Comparison of ENCODE assay signal across 8 cellular contexts in the genomic region with DNA sequence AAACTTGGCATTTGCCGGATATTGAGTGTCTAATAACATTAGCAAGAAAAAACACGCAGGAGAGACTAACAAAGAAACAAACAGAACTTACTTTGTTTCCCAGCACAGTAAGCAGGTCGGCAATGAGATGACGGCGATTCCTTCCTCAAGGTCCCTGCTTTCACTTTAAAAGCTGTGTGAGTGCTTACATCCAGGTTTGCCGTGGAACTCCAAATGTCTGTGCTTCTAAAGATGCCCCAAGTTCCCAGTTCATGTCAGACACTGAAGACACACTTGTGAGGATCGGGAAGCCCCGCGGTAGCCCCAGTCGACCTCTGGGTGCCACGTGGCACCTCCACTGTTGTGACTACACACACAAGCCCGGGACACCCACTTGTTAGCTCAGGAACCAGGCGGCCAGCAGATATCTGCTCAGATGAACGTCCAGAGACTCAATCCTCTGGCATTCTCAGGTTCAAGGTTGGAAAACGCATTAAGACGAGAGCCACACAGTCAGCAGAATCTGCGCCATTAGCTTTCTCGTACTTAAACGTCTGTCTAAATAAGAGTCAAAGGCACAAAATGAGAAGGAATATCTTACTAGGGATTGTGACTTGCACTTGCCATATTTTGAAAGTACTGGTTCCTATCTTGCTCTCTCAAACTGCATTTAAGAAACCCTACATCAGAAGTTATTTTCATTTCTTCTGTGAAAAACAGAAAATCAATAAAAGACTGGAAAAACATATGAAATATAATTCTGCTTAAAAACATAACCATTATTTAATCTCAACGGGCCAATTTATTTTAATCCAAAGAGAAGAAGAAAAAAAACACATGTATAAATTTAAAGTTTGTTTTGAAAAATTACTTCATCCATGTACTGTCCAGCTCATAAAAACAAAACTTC.
A peak's percentile ranks its signal among the peaks of the same experiment; 100 is the strongest.
DNase-seq lines count a peak whose midpoint lies in the region; ATAC-seq, FAIRE-seq and TF ChIP-seq lines count a peak whose summit lies in the region.

No MANE protein-coding gene starts in this region.

- H3K4me2 ChIP-seq in GM12878 (ENCODE audit: control insufficient read depth, insufficient read depth) (no peak overlapping the region; the same call in 1 of the 2 replicates), HepG2 (ENCODE audit: low read depth, low read length) (peak overlapping the region; percentile 82)

- H3K4me1 ChIP-seq in GM12878 (ENCODE audit: control insufficient read depth, insufficient read depth, low read length) (peaks cover 30% of the 10 kb centered on the region), HepG2 (ENCODE audit: insufficient read depth, low read length) (peaks cover 81% of the 10 kb centered on the region), thymus (ENCODE audit: control insufficient read depth, insufficient read depth, low read length) (peaks cover 2% of the 10 kb centered on the region)

- H3K27ac ChIP-seq in GM12878 (ENCODE audit: control insufficient read depth, insufficient read depth) (no peak overlapping the region; the same call in 1 of the 2 replicates), HepG2 (ENCODE audit: extremely low read length, insufficient read depth, low read length) (peak overlapping the region; percentile 90), thymus (ENCODE audit: low read depth) (peak overlapping the region; percentile 68)

- in situ Hi-C loops in GM12878 (cut with MboI): no loop called here
- in situ Hi-C loops in HepG2 (cut with HindIII; ENCODE audit: extremely low pct_ligation_motif_present, low pct_unique_long_range_greater_than_20kb): no loop called here

- intact Hi-C loops in GM12878 (cut with micrococcal nuclease; ENCODE audit: unreplicated experiment) (no loop called here), HepG2 (cut with micrococcal nuclease; ENCODE audit: unreplicated experiment) (loop anchor here (1.0 to 5.0 kb wide), 2 partner anchors 44 to 56 kb away; no protein-coding TSS in a partner anchor)

- RAD21 ChIA-PET in GM12878 (lab: Charles Lee; ENCODE audit: unreplicated experiment): no interaction called here

- H3K27me3 ChIP-seq in GM12878 (replicated peaks in 1 of 2; ENCODE audit: control insufficient read depth in 2 of 2, insufficient read depth in 2 of 2, low read length in 1 of 2) (no peaks in the 10 kb centered on the region), HepG2 (ENCODE audit: control insufficient read depth in 1 of 2, insufficient read depth in 2 of 2, low read length in 2 of 2) (no peaks in the 10 kb centered on the region), thymus (ENCODE audit: control insufficient read depth, insufficient read depth) (no peaks in the 10 kb centered on the region)

- H4K20me1 ChIP-seq in GM12878 (ENCODE audit: control insufficient read depth, insufficient read depth) (no peaks in the 10 kb centered on the region; the same call in 1 of the 2 replicates), HepG2 (ENCODE audit: insufficient read depth, low read length) (no peaks in the 10 kb centered on the region; the same call in 1 of the 2 replicates)

- DNase-seq in COLO829 (ENCODE audit: low spot score) (peak; percentile 78), NCI-H524 (lab: John Stamatoyannopoulos, UW) (peak; percentile 46 to 65), GM12878 (ENCODE audit: low read depth, low spot score) (no peak), HepG2 (ENCODE audit: low spot score) (peak; percentile 75)

- BruUV-seq in GM12878 (replicated peaks; lab: Mats Ljungman, UMichigan) (no TSS peak), HepG2 (replicated peaks; lab: Mats Ljungman, UMichigan) (TSS peak; percentile 73)

- no peak for ATAC-seq in GM12878
- ATAC-seq in HepG2: peak; percentile 91
- ATAC-seq in GM21447 (IDR thresholded peaks at IDR 0.05; ENCODE audit: unreplicated experiment): no peak
- no peak for ATAC-seq in GM21390 (IDR thresholded peaks at IDR 0.05; ENCODE audit: unreplicated experiment)
- no peak for ATAC-seq in GM19324 (IDR thresholded peaks at IDR 0.05; ENCODE audit: low FRiP score, unreplicated experiment)

- POLR2A ChIA-PET in GM12878 (lab: Charles Lee): interaction anchor here (0.6 to 1.0 kb wide), 2 partner anchors 13 to 498 kb away, joined by 5 to 6 read pairs; no protein-coding TSS in a partner anchor
- POLR2A ChIA-PET in HepG2 (lab: Yijun Ruan, JAX): interaction anchor here (0.8 to 1.8 kb wide), 10 partner anchors 10 to 56 kb away, joined by 3 to 13 read pairs (median 6); no protein-coding TSS in a partner anchor

- CTCF ChIA-PET in GM12878 (lab: Yijun Ruan, JAX): interaction anchor here (0.6 to 1.2 kb wide), 2 partner anchors 16 to 45 kb away, joined by 3 read pairs; no protein-coding TSS in a partner anchor
- CTCF ChIA-PET in HepG2 (lab: Yijun Ruan, JAX; ENCODE audit: low intra/inter-chr PET ratio, low total read pairs): no interaction called here

- TF ChIP-seq EP300 in GM12878 (IDR thresholded peaks at IDR 0.05; ENCODE audit: borderline replicate concordance in 1 of 2, control insufficient read depth in 1 of 2, low read depth in 2 of 2, low read length in 2 of 2) (no peak), HepG2 (IDR thresholded peaks at IDR 0.05; ENCODE audit: low read depth in 2 of 2, low read length in 2 of 2) (no peak; a peak in 1 of 4 replicates), HepG2 (CRISPR knock-in tag; IDR thresholded peaks at IDR 0.05; ENCODE audit: borderline replicate concordance) (no peak)

- H3K4me3 ChIP-seq in GM12878 (no peak overlapping the region), HepG2 (replicated peaks in 1 of 3; ENCODE audit: insufficient read depth in 1 of 3, low read depth in 2 of 3, low read length in 3 of 3) (peak overlapping the region; percentile 51 to 69 (median 68)), thymus (ENCODE audit: low read length) (peak overlapping the region; percentile 6)

- FAIRE-seq in GM12878 (lab: Jason Lieb, UNC) (no peak), HepG2 (lab: Jason Lieb, UNC) (peak; percentile 72)

- no peak for TF ChIP-seq CTCF in GM12878 (IDR thresholded peaks at IDR 0.05 in 2 of 3, conservative IDR thresholded peaks at IDR 0.05 in 1 of 3; ENCODE audit: control insufficient read depth in 2 of 3, extremely low read depth in 1 of 3, insufficient read depth in 1 of 3, low read depth in 3 of 3, low read length in 3 of 3)
- TF ChIP-seq CTCF in HepG2 (CRISPR knock-in tag; IDR thresholded peaks at IDR 0.05): no peak

- peak; percentile 54 for TF ChIP-seq POLR2A in GM12878 (IDR thresholded peaks at IDR 0.05; ENCODE audit: low read depth, low read length)
- TF ChIP-seq POLR2A in HepG2 (IDR thresholded peaks at IDR 0.05; ENCODE audit: insufficient read depth in 1 of 2, low read depth in 2 of 2, low read length in 2 of 2): peak; percentile 40 to 69; a peak in 3 of 4 replicates

- H2AFZ ChIP-seq in GM12878 (ENCODE audit: control insufficient read depth, low read depth, low read length) (no peak overlapping the region), HepG2 (ENCODE audit: low read length) (no peak overlapping the region)

- TF ChIP-seq RAD21 in GM12878 (IDR thresholded peaks at IDR 0.05; ENCODE audit: insufficient read depth, low read depth, low read length) (no peak), HepG2 (CRISPR knock-in tag; IDR thresholded peaks at IDR 0.05) (no peak; the same call in 1 of the 2 replicates)

- H3K9ac ChIP-seq in GM12878 (ENCODE audit: control insufficient read depth, insufficient read depth, low read length) (no peak overlapping the region), HepG2 (ENCODE audit: insufficient read depth, low read depth, low read length) (peak overlapping the region; percentile 76)

- WGBS in GM12878 (ENCODE audit: insufficient coverage, insufficient replicate concordance, low lambda C conversion rate, missing lambda C conversion rate): 16% methylated on average over 20 of the region's 20 CpGs
- 3% methylated on average over 13 of the region's 20 CpGs for WGBS in HepG2 (ENCODE audit: low lambda C conversion rate)
- 72% methylated on average over 20 of the region's 20 CpGs for WGBS in thymus

- H3K79me2 ChIP-seq in GM12878 (ENCODE audit: control insufficient read depth, insufficient read depth, low read length): peaks cover 98% of the 10 kb centered on the region
- peaks cover 69% of the 10 kb centered on the region for H3K79me2 ChIP-seq in HepG2 (ENCODE audit: insufficient read depth, low read length)

- H3K36me3 ChIP-seq in GM12878 (ENCODE audit: control insufficient read depth in 2 of 2, insufficient read depth in 2 of 2, low read length in 1 of 2): peaks cover 7 to 19% of the 10 kb centered on the region in 2 experiments; a peak in 3 of 4 replicates
- H3K36me3 ChIP-seq in HepG2 (replicated peaks in 1 of 2; ENCODE audit: control insufficient read depth in 1 of 2, insufficient read depth in 2 of 2, low read length in 2 of 2): peaks cover 3 to 6% of the 10 kb centered on the region in 2 experiments; a peak in 3 of 5 replicates
- no peaks in the 10 kb centered on the region for H3K36me3 ChIP-seq in thymus (ENCODE audit: control insufficient read depth, insufficient read depth)

- SMC1A ChIA-PET in GM12878 (lab: Charles Lee; ENCODE audit: uncharacterized antibody, unreplicated experiment): interaction anchor here (0.7 to 1.5 kb wide), 7 partner anchors 10 to 66 kb away, joined by 3 to 8 read pairs (median 3); no protein-coding TSS in a partner anchor

- H3K9me3 ChIP-seq in GM12878 (replicated peaks; ENCODE audit: control insufficient read depth, insufficient read depth, low read length) (no peaks in the 10 kb centered on the region), HepG2 (ENCODE audit: low read length) (no peaks in the 10 kb centered on the region), thymus (ENCODE audit: control insufficient read depth) (no peaks in the 10 kb centered on the region)

TF ChIP-seq in GM12878, 131 proteins besides CTCF, POLR2A, EP300 and RAD21 (continues in another document):
- TF ChIP-seq IKZF2 (IDR thresholded peaks at IDR 0.05): no peak

TF ChIP-seq in HepG2, 621 proteins besides CTCF, POLR2A, EP300 and RAD21 (continues in another document):
- TF ChIP-seq, protein P1, sequence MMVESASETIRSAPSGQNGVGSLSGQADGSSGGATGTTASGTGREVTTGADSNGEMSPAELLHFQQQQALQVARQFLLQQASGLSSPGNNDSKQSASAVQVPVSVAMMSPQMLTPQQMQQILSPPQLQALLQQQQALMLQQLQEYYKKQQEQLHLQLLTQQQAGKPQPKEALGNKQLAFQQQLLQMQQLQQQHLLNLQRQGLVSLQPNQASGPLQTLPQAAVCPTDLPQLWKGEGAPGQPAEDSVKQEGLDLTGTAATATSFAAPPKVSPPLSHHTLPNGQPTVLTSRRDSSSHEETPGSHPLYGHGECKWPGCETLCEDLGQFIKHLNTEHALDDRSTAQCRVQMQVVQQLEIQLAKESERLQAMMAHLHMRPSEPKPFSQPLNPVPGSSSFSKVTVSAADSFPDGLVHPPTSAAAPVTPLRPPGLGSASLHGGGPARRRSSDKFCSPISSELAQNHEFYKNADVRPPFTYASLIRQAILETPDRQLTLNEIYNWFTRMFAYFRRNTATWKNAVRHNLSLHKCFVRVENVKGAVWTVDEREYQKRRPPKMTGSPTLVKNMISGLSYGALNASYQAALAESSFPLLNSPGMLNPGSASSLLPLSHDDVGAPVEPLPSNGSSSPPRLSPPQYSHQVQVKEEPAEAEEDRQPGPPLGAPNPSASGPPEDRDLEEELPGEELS (CRISPR knock-in tag; IDR thresholded peaks at IDR 0.05): peak; percentile 37; the same call in 1 of the 2 replicates
